Comparison of ENCODE assay signal across 24 cellular contexts in genomic region chr1:206821493-206821892, GRCh38. TPM values are rescaled to one million over a fixed set of nuclear protein-coding genes. Genes with fewer than 3 reads are reported as not detected.
"Had no signal": no experiment of that assay in that cellular context is flagged by ENCODE, and none has a peak within 500 bp of the region (broad histone marks: within the 10 kb centered on the region; RNA-seq: fewer than 3 reads in every experiment).

No MANE protein-coding gene starts in this region.

- H3K27me3 ChIP-seq: adrenal gland, breast epithelium, testis had no signal

- H3K9me3 ChIP-seq: adrenal gland, breast epithelium, testis had no signal

- H3K27me3 Mint-ChIP-seq: activated naive CD4-positive, alpha-beta T cell treated with anti-CD3 and anti-CD28 coated beads, Interleukin-2, amount 50 U/mL, for 24 hours had no signal

- H3K4me1 ChIP-seq: adrenal gland, breast epithelium had no signal

- H3K4me2 ChIP-seq: smooth muscle cell had no signal

- DNase-seq: activated CD4-positive, alpha-beta T cell treated with anti-CD3 and anti-CD28 coated beads, Interleukin-2, amount 50 U/mL, for 1 hour; activated CD8-positive, alpha-beta memory T cell treated with anti-CD3 and anti-CD28 coated beads, Interleukin-2, amount 50 U/mL, for 4 hours; activated effector memory CD4-positive, alpha-beta T cell treated with anti-CD3 and anti-CD28 coated beads, Interleukin-2, amount 50 U/mL, for 16 hours; activated T-cell treated with anti-CD3 and anti-CD28 coated beads, Interleukin-2, amount 50 U/mL, for 48 hours; adrenal gland; effector CD4-positive, alpha-beta T cell; head of caudate nucleus; kidney; midbrain; stimulated activated CD4-positive, alpha-beta T cell treated with anti-CD3 and anti-CD28 coated beads, Interleukin-4, amount 100 ng/mL, for 1 hour; testis had no signal

- H3K4me3 ChIP-seq: adrenal gland, breast epithelium, coronary artery, smooth muscle cell, testis had no signal

- H3K36me3 ChIP-seq: adrenal gland, breast epithelium had no signal

- H3K27ac ChIP-seq: adrenal gland, breast epithelium, coronary artery, testis had no signal

- H3K27ac Mint-ChIP-seq: activated naive CD4-positive, alpha-beta T cell treated with anti-CD3 and anti-CD28 coated beads, Interleukin-2, amount 50 U/mL, for 24 hours; nephron; type B pancreatic cell had no signal

- H3K36me3 Mint-ChIP-seq: activated naive CD4-positive, alpha-beta T cell treated with anti-CD3 and anti-CD28 coated beads, Interleukin-2, amount 50 U/mL, for 24 hours; stimulated activated effector memory CD8-positive, alpha-beta T cell treated with anti-CD3 and anti-CD28 coated beads, Interleukin-12 subunit alpha, Interleukin-12 subunit beta, amount 100 ng/mL, for 72 hours; type B pancreatic cell had no signal

- H3K4me3 Mint-ChIP-seq: activated naive CD4-positive, alpha-beta T cell treated with anti-CD3 and anti-CD28 coated beads, Interleukin-2, amount 50 U/mL, for 24 hours; nephron; stimulated activated effector memory CD8-positive, alpha-beta T cell treated with anti-CD3 and anti-CD28 coated beads, Interleukin-12 subunit alpha, Interleukin-12 subunit beta, amount 100 ng/mL, for 72 hours; type B pancreatic cell had no signal

- ATAC-seq: activated CD4-positive, CD25-positive, alpha-beta regulatory T cell treated with anti-CD3 and anti-CD28 coated beads, Interleukin-2, amount 50 U/mL, for 24 hours; left lobe of liver; sciatic nerve; stimulated activated effector memory CD8-positive, alpha-beta T cell treated with anti-CD3 and anti-CD28 coated beads, Interleukin-12 subunit alpha, Interleukin-12 subunit beta, amount 100 ng/mL, for 72 hours had no signal

- H3K9me3 Mint-ChIP-seq: activated naive CD4-positive, alpha-beta T cell treated with anti-CD3 and anti-CD28 coated beads, Interleukin-2, amount 50 U/mL, for 24 hours; nephron; stimulated activated effector memory CD8-positive, alpha-beta T cell treated with anti-CD3 and anti-CD28 coated beads, Interleukin-12 subunit alpha, Interleukin-12 subunit beta, amount 100 ng/mL, for 72 hours had no signal

RNA-seq across cellular contexts. Expression of gene IL20, which starts 43.9 kb away (rescaled TPM):
- total RNA-seq: astrocyte, frontal cortex, kidney, left lobe of liver, lung microvascular endothelial cell, sciatic nerve, smooth muscle cell had no signal
- polyA plus RNA-seq: smooth muscle cell had no signal

RNA-seq across cellular contexts. Expression of gene IL10, which starts 49.2 kb away (rescaled TPM):
- total RNA-seq: astrocyte, lung microvascular endothelial cell had no signal

RNA-seq across cellular contexts. Expression of gene IL19, which starts 50.9 kb away (rescaled TPM):
- total RNA-seq: adrenal gland, breast epithelium, frontal cortex, left lobe of liver, lung microvascular endothelial cell, sciatic nerve, smooth muscle cell, testis had no signal
- polyA plus RNA-seq: adrenal gland had no signal
